ENCODE assay signal across 1 cellular context in the genomic region with DNA sequence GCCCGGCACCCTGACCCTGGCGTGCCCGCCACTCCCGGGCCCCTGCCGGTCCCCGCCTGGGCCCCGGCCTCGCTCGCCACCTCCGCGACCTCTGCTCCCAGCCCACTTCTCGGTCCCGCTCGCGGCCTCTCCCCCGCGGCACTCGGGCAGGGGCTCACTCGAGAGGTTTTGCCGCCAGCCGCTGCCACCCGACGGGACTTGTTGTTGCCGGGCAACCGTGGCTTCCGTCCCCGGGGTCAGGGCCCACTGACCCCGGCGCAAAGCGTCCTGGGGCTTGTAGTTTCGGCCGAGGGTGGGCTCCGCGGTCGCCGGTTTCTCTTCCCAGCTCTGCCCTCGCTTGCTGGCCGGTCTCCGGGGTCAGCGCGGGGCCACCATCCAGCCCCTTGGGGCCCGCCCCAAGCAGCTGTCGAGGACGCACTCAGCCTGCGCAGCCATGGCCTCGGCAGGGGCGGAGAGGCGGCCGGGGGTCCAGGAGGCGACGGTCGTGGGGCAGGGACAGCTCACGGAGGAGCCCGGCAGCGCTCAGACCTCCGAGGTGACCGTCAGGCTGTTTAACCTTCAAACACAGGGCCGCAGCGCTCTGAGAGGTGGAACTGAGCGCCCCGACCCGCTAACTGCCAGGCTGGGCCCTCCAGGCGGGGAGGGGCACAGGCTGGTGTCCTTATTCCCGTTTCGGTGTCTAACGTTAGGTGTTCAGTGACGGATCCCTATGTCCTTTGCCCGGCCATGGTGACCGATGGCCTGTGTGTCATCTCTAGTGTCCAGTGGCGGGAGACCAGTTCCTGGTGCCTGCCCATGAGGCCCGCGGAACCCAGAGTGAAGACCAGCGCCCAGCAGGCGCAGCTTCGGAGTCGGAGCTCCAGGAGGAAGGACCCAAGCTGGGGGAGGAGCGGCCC.
TF ChIP-seq lines count a peak whose summit lies in the region.

A gene with protein sequence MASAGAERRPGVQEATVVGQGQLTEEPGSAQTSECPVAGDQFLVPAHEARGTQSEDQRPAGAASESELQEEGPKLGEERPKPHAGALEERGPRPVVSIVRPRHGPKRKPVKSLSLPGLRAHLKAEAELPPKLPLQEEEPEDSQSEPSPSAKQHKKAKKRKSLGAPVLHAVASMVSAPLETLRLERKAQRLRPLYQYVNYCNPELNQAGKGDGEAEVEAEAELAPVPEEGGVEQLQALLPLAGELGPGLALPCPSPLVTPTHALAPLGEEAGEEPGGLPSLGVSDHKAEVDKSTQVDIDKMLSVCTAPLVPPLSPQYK (plus strand): TSS at position 277 of the 896 bp plus-strand sequence. CDS start 157 bp downstream, at position 434.
A gene with protein sequence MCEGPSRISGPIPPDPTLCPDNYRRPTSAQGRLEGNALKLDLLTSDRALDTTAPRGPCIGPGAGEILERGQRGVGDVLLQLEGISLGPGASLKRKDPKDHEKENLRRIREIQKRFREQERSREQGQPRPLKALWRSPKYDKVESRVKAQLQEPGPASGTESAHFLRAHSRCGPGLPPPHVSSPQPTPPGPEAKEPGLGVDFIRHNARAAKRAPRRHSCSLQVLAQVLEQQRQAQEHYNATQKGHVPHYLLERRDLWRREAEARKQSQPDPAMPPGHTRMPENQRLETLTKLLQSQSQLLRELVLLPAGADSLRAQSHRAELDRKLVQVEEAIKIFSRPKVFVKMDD (minus strand): TSS at position 213 of the 896 bp plus-strand sequence. CDS start 308 bp downstream, outside the sequence.

TF ChIP-seq in HepG2, 621 proteins besides CTCF, POLR2A, EP300 and RAD21 (continued from another document and continues in another):
- TF ChIP-seq AHR (CRISPR knock-in tag; IDR thresholded peaks at IDR 0.05) (no peak), SP4 (CRISPR knock-in tag; IDR thresholded peaks at IDR 0.05) (peak; percentile 38; the same call in 1 of the 2 replicates), ZNF777 (CRISPR knock-in tag; IDR thresholded peaks at IDR 0.05) (peak; percentile 98), ZNF180 (CRISPR knock-in tag; IDR thresholded peaks at IDR 0.05; ENCODE audit: borderline replicate concordance, low read depth) (no peak), MAFF (IDR thresholded peaks at IDR 0.05; ENCODE audit: low read depth, low read length) (no peak), XRCC5 (optimal IDR thresholded peaks at IDR 0.05; ENCODE audit: low read length) (no peak), SP2 (CRISPR knock-in tag; IDR thresholded peaks at IDR 0.05) (peak; percentile 70), HES4 (CRISPR knock-in tag; IDR thresholded peaks at IDR 0.05; ENCODE audit: borderline replicate concordance) (no peak), NKX3-1 (CRISPR knock-in tag; IDR thresholded peaks at IDR 0.05) (no peak; the same call in 1 of the 2 replicates), STAT5B (CRISPR knock-in tag; IDR thresholded peaks at IDR 0.05) (0 out of 2 replicates have a peak, but pooled peaks have one; percentile 2), ZNF10 (CRISPR knock-in tag; IDR thresholded peaks at IDR 0.05; ENCODE audit: borderline replicate concordance, low read depth) (no peak), MYC (CRISPR knock-in tag; IDR thresholded peaks at IDR 0.05; ENCODE audit: borderline replicate concordance) (peak; percentile 10; the same call in 1 of the 2 replicates), ZNF335 (CRISPR knock-in tag; IDR thresholded peaks at IDR 0.05) (peak; percentile 98), PITX1 (CRISPR knock-in tag; IDR thresholded peaks at IDR 0.05) (no peak), HDAC1 (CRISPR knock-in tag; IDR thresholded peaks at IDR 0.05) (peak; percentile 89), FOXC1 (CRISPR knock-in tag; IDR thresholded peaks at IDR 0.05; ENCODE audit: borderline replicate concordance) (no peak), ZNF574 (CRISPR knock-in tag; IDR thresholded peaks at IDR 0.05) (peak; percentile 63), ZNF800 (CRISPR knock-in tag; IDR thresholded peaks at IDR 0.05) (no peak), ZBTB46 (CRISPR knock-in tag; IDR thresholded peaks at IDR 0.05; ENCODE audit: borderline replicate concordance) (no peak), TGIF2 (CRISPR knock-in tag; IDR thresholded peaks at IDR 0.05) (peak; percentile 37; the same call in 1 of the 2 replicates), NFE2L1 (CRISPR knock-in tag; IDR thresholded peaks at IDR 0.05; ENCODE audit: borderline replicate concordance) (no peak), ZSCAN21 (CRISPR knock-in tag; IDR thresholded peaks at IDR 0.05; ENCODE audit: borderline replicate concordance) (no peak; the same call in none of the 2 replicates), ZBTB42 (CRISPR knock-in tag; IDR thresholded peaks at IDR 0.05) (no peak; the same call in 1 of the 2 replicates), ZNF326 (CRISPR knock-in tag; IDR thresholded peaks at IDR 0.05; ENCODE audit: borderline replicate concordance) (no peak), AGO2 (optimal IDR thresholded peaks at IDR 0.05; ENCODE audit: low read depth, low read length) (no peak), ZNF589 (CRISPR knock-in tag; conservative IDR thresholded peaks at IDR 0.05) (no peak), ZNF460 (CRISPR knock-in tag; IDR thresholded peaks at IDR 0.05; ENCODE audit: borderline replicate concordance) (peak; percentile 18; the same call in 1 of the 2 replicates), ZBTB3 (CRISPR knock-in tag; IDR thresholded peaks at IDR 0.05; ENCODE audit: borderline replicate concordance, low read depth) (no peak), ZC3H13 (CRISPR knock-in tag; IDR thresholded peaks at IDR 0.05) (no peak; the same call in 1 of the 2 replicates), ATM (IDR thresholded peaks at IDR 0.05; ENCODE audit: borderline replicate concordance) (no peak), NCOA5 (CRISPR knock-in tag; IDR thresholded peaks at IDR 0.05) (no peak), DPF2 (CRISPR knock-in tag; IDR thresholded peaks at IDR 0.05; ENCODE audit: borderline replicate concordance, low read depth) (no peak), ZUFSP (CRISPR knock-in tag; IDR thresholded peaks at IDR 0.05; ENCODE audit: borderline replicate concordance) (no peak), ZNF746 (CRISPR knock-in tag; IDR thresholded peaks at IDR 0.05) (no peak), ZNF776 (CRISPR knock-in tag; IDR thresholded peaks at IDR 0.05) (peak; percentile 51; the same call in 1 of the 2 replicates), NCOA1 (CRISPR knock-in tag; IDR thresholded peaks at IDR 0.05) (no peak), CBX1 (IDR thresholded peaks at IDR 0.05; ENCODE audit: low read depth) (no peak), ZFX (CRISPR knock-in tag; IDR thresholded peaks at IDR 0.05; ENCODE audit: low read depth) (peak; percentile 89), RFXANK (CRISPR knock-in tag; IDR thresholded peaks at IDR 0.05) (no peak), IRF9 (CRISPR knock-in tag; IDR thresholded peaks at IDR 0.05; ENCODE audit: borderline replicate concordance) (peak; percentile 69; the same call in 1 of the 2 replicates), ZNF546 (CRISPR knock-in tag; conservative IDR thresholded peaks at IDR 0.05) (no peak)
- TF ChIP-seq, protein P1, sequence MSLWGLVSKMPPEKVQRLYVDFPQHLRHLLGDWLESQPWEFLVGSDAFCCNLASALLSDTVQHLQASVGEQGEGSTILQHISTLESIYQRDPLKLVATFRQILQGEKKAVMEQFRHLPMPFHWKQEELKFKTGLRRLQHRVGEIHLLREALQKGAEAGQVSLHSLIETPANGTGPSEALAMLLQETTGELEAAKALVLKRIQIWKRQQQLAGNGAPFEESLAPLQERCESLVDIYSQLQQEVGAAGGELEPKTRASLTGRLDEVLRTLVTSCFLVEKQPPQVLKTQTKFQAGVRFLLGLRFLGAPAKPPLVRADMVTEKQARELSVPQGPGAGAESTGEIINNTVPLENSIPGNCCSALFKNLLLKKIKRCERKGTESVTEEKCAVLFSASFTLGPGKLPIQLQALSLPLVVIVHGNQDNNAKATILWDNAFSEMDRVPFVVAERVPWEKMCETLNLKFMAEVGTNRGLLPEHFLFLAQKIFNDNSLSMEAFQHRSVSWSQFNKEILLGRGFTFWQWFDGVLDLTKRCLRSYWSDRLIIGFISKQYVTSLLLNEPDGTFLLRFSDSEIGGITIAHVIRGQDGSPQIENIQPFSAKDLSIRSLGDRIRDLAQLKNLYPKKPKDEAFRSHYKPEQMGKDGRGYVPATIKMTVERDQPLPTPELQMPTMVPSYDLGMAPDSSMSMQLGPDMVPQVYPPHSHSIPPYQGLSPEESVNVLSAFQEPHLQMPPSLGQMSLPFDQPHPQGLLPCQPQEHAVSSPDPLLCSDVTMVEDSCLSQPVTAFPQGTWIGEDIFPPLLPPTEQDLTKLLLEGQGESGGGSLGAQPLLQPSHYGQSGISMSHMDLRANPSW (CRISPR knock-in tag; IDR thresholded peaks at IDR 0.05; ENCODE audit: borderline replicate concordance): no peak; the same call in 1 of the 2 replicates
- TF ChIP-seq, protein P2, sequence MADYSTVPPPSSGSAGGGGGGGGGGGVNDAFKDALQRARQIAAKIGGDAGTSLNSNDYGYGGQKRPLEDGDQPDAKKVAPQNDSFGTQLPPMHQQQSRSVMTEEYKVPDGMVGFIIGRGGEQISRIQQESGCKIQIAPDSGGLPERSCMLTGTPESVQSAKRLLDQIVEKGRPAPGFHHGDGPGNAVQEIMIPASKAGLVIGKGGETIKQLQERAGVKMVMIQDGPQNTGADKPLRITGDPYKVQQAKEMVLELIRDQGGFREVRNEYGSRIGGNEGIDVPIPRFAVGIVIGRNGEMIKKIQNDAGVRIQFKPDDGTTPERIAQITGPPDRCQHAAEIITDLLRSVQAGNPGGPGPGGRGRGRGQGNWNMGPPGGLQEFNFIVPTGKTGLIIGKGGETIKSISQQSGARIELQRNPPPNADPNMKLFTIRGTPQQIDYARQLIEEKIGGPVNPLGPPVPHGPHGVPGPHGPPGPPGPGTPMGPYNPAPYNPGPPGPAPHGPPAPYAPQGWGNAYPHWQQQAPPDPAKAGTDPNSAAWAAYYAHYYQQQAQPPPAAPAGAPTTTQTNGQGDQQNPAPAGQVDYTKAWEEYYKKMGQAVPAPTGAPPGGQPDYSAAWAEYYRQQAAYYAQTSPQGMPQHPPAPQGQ (CRISPR knock-in tag; IDR thresholded peaks at IDR 0.05; ENCODE audit: borderline replicate concordance): no peak
